Comparison of ENCODE assay signal across 8 cellular contexts in genomic region chr6:75602164-75602896, GRCh38. TPM values are rescaled to one million over a fixed set of nuclear protein-coding genes. Genes with fewer than 3 reads are reported as not detected.
A peak's percentile ranks its signal among the peaks of the same experiment; 100 is the strongest.
DNase-seq lines count a peak whose midpoint lies in the region; ATAC-seq and TF ChIP-seq lines count a peak whose summit lies in the region.

No MANE protein-coding gene starts in this region.

- DNase-seq in activated CD8-positive, alpha-beta memory T cell treated with anti-CD3 and anti-CD28 coated beads for 1 hour (ENCODE audit: extremely low read depth in 1 of 2, low read depth in 1 of 2): peak; percentile 14 to 46
- no peak for DNase-seq in activated CD8-positive, alpha-beta memory T cell treated with anti-CD3 and anti-CD28 coated beads for 24 hours
- peak; percentile 56 for DNase-seq in NCI-H2227 (lab: John Stamatoyannopoulos, UW; ENCODE audit: unreplicated experiment)
- DNase-seq in activated CD8-positive, alpha-beta memory T cell treated with anti-CD3 and anti-CD28 coated beads, Interleukin-2, amount 50 U/mL, for 24 hours (ENCODE audit: extremely low read depth): peak; percentile 17
- DNase-seq in epithelial cell of esophagus (ENCODE audit: low read depth): peak; percentile 65
- DNase-seq in naive B cell: peak; percentile 64
- DNase-seq in stimulated activated naive B cell treated with anti-CD40 and anti-IgM and Interleukin-4, amounts not matched to agents 10 μg/mL and 1 μg/mL and 100 μg/mL, for 72 hours: peak; percentile 49

- H3K4me3 Mint-ChIP-seq in naive B cell: peak overlapping the region; percentile 97 to 100 (median 99)
- peak overlapping the region; percentile 99 to 100 for H3K4me3 Mint-ChIP-seq in stimulated activated naive B cell treated with anti-CD40 and anti-IgM and Interleukin-4, amounts not matched to agents 10 μg/mL and 1 μg/mL and 100 μg/mL, for 72 hours

- peak overlapping the region; percentile 93 for H3K4me3 ChIP-seq in epithelial cell of esophagus (ENCODE audit: low read length)

- H3K27me3 Mint-ChIP-seq in naive B cell: no peaks in the 10 kb centered on the region
- no peaks in the 10 kb centered on the region for H3K27me3 Mint-ChIP-seq in stimulated activated naive B cell treated with anti-CD40 and anti-IgM and Interleukin-4, amounts not matched to agents 10 μg/mL and 1 μg/mL and 100 μg/mL, for 72 hours

- peaks cover 50 to 70% (median 69%) of the 10 kb centered on the region in 3 donors for H3K4me1 Mint-ChIP-seq in naive B cell
- H3K4me1 Mint-ChIP-seq in stimulated activated naive B cell treated with anti-CD40 and anti-IgM and Interleukin-4, amounts not matched to agents 10 μg/mL and 1 μg/mL and 100 μg/mL, for 72 hours: peaks cover 42 to 60% of the 10 kb centered on the region in 2 donors

- TF ChIP-seq CTCF in epithelial cell of esophagus (IDR thresholded peaks at IDR 0.05; ENCODE audit: insufficient read depth, low read depth, low read length, missing control alignments): no peak

- H3K36me3 Mint-ChIP-seq in naive B cell: no peaks in the 10 kb centered on the region
- H3K36me3 Mint-ChIP-seq in stimulated activated naive B cell treated with anti-CD40 and anti-IgM and Interleukin-4, amounts not matched to agents 10 μg/mL and 1 μg/mL and 100 μg/mL, for 72 hours: peaks cover 7 to 20% of the 10 kb centered on the region in 2 donors

- H3K27ac Mint-ChIP-seq in naive B cell: peak overlapping the region; percentile 97 to 100 (median 98)
- peak overlapping the region; percentile 100 for H3K27ac Mint-ChIP-seq in stimulated activated naive B cell treated with anti-CD40 and anti-IgM and Interleukin-4, amounts not matched to agents 10 μg/mL and 1 μg/mL and 100 μg/mL, for 72 hours

- H3K9me3 Mint-ChIP-seq in naive B cell: no peaks in the 10 kb centered on the region
- no peaks in the 10 kb centered on the region for H3K9me3 Mint-ChIP-seq in stimulated activated naive B cell treated with anti-CD40 and anti-IgM and Interleukin-4, amounts not matched to agents 10 μg/mL and 1 μg/mL and 100 μg/mL, for 72 hours

- ATAC-seq in HG02885 (IDR thresholded peaks at IDR 0.05; ENCODE audit: poor library complexity, unreplicated experiment): peak; percentile 40
- ATAC-seq in naive B cell (ENCODE audit: low read depth in 2 of 2): peak; percentile 35 to 39
- peak; percentile 47 to 55 for ATAC-seq in stimulated activated naive B cell treated with anti-CD40 and anti-IgM and Interleukin-4, amounts not matched to agents 10 μg/mL and 1 μg/mL and 100 μg/mL, for 72 hours (replicated peaks)

RNA-seq across cellular contexts. Expression of gene SENP6, which starts 0.7 kb away (rescaled TPM):
- 10 to 100 TPM; 48.8 to 79.7 (median 62.1) TPM for polyA plus RNA-seq in naive B cell (ENCODE audit: low read depth in 6 of 6)
